ENCODE assay signal across 22 cellular contexts in genomic region chr1:69706473-69706872, GRCh38.
A peak's percentile ranks its signal among the peaks of the same experiment; 100 is the strongest.
DNase-seq lines count a peak whose midpoint lies in the region; ATAC-seq and TF ChIP-seq lines count a peak whose summit lies in the region.
"Had no signal": no experiment of that assay in that cellular context is flagged by ENCODE, and none has a peak within 500 bp of the region (broad histone marks: within the 10 kb centered on the region; RNA-seq: fewer than 3 reads in every experiment).

No MANE protein-coding gene starts in this region.

- no peak overlapping the region for H2BK15ac ChIP-seq in mesendoderm (replicated peaks; ENCODE audit: low read depth)

- H3K9me3 ChIP-seq in A673 (ENCODE audit: low read depth, low read length, poor library complexity, severe bottlenecking): no peaks in the 10 kb centered on the region
- no peaks in the 10 kb centered on the region for H3K9me3 ChIP-seq in PC-9 (ENCODE audit: insufficient read depth, low read depth)
- H3K9me3 ChIP-seq: BE2C; BLaER1 treated with 17β-estradiol and CSF1 and Interleukin-3, amounts not matched to agents 10 nM and 100 nM had no signal

- H3K4ac ChIP-seq in mesendoderm (ENCODE audit: low read depth, low read length): no peak overlapping the region

- H3K56ac ChIP-seq in mesendoderm (ENCODE audit: low read length): no peak overlapping the region

- no peaks in the 10 kb centered on the region for H3K9me2 ChIP-seq in PC-9 (ENCODE audit: insufficient read depth)

- H3K79me1 ChIP-seq in mesendoderm (ENCODE audit: low read length): no peaks in the 10 kb centered on the region

- WGBS in mesendoderm (ENCODE audit: extremely low coverage, insufficient coverage, low lambda C conversion rate): no CpG with 5 or more reads among the region's 1 CpG

- H2AFZ ChIP-seq in PC-9: no peak overlapping the region
- H2AFZ ChIP-seq: GM23248 had no signal

- H3K4me3 ChIP-seq in A673 (ENCODE audit: low read depth, low read length, poor library complexity, severe bottlenecking) (no peak overlapping the region), mesendoderm (ENCODE audit: low read length) (no peak overlapping the region), brain microvascular endothelial cell (ENCODE audit: low read depth, low read length) (no peak overlapping the region), PC-9 (no peak overlapping the region)
- H3K4me3 ChIP-seq: BLaER1 treated with 17β-estradiol and CSF1 and Interleukin-3, amounts not matched to agents 10 nM and 100 nM; GM12878; GM23248 had no signal

- no peak for ATAC-seq in SK-N-SH treated with all-trans-retinoic acid at 6 μM for 48 hours
- ATAC-seq: GM12878 had no signal

- no peak overlapping the region for H2BK5ac ChIP-seq in mesendoderm (ENCODE audit: low read length)

- H3K27me3 ChIP-seq in A673 (replicated peaks; ENCODE audit: insufficient read depth, low read depth, low read length, poor library complexity) (peaks cover 3% of the 10 kb centered on the region), mesendoderm (ENCODE audit: insufficient read depth, low read length, poor library complexity) (no peaks in the 10 kb centered on the region), brain microvascular endothelial cell (replicated peaks) (no peaks in the 10 kb centered on the region), PC-9 (ENCODE audit: insufficient read depth, low read depth) (no peaks in the 10 kb centered on the region)
- H3K27me3 ChIP-seq: BE2C; BLaER1 treated with 17β-estradiol and CSF1 and Interleukin-3, amounts not matched to agents 10 nM and 100 nM had no signal

- no peak overlapping the region for H2BK120ac ChIP-seq in mesendoderm (ENCODE audit: low read depth, low read length)

- no peak overlapping the region for H4K8ac ChIP-seq in mesendoderm (ENCODE audit: low read depth, low read length)

- intact Hi-C loops in A673 (cut with micrococcal nuclease; ENCODE audit: unreplicated experiment) (loop anchor here (5.0 to 10.0 kb wide), 2 partner anchors 444 to 1318 kb away; no protein-coding TSS in a partner anchor), PC-9 (cut with micrococcal nuclease; ENCODE audit: unreplicated experiment) (no loop called here)

- H3F3A ChIP-seq in PC-9 (ENCODE audit: insufficient read depth, low read depth): no peaks in the 10 kb centered on the region

- no peak overlapping the region for H4K5ac ChIP-seq in mesendoderm (ENCODE audit: low read length)

- H3K79me2 ChIP-seq in mesendoderm (ENCODE audit: control insufficient read depth, insufficient read depth, low read length) (no peaks in the 10 kb centered on the region), PC-9 (ENCODE audit: low read depth) (no peaks in the 10 kb centered on the region)

- no peak overlapping the region for H3K9ac ChIP-seq in mesendoderm (ENCODE audit: low read length)
- H3K9ac ChIP-seq: BLaER1 treated with 17β-estradiol and CSF1 and Interleukin-3, amounts not matched to agents 10 nM and 100 nM; GM23248 had no signal

- H2AK5ac ChIP-seq in mesendoderm (ENCODE audit: low read length): no peak overlapping the region

- H3K27ac ChIP-seq in A673 (ENCODE audit: low read depth, low read length, poor library complexity, severe bottlenecking): no peak overlapping the region
- no peak overlapping the region for H3K27ac ChIP-seq in mesendoderm (ENCODE audit: low read depth, low read length)
- H3K27ac ChIP-seq in brain microvascular endothelial cell: no peak overlapping the region
- no peak overlapping the region for H3K27ac ChIP-seq in PC-9
- H3K27ac ChIP-seq: 22Rv1; BLaER1 treated with 17β-estradiol and CSF1 and Interleukin-3, amounts not matched to agents 10 nM and 100 nM; GM23248 had no signal

- CTCF ChIA-PET in A673 (lab: Charles Lee) (no interaction called here), PC-9 (lab: Charles Lee) (no interaction called here)

- H3K23ac ChIP-seq in mesendoderm (ENCODE audit: low read length): no peak overlapping the region

- H3K18ac ChIP-seq in mesendoderm (ENCODE audit: low read length): peak overlapping the region; percentile 87

- H3K36me3 ChIP-seq in A673 (ENCODE audit: insufficient read depth, low read length, poor library complexity, severe bottlenecking) (no peaks in the 10 kb centered on the region), mesendoderm (ENCODE audit: control insufficient read depth, insufficient read depth, low read length) (no peaks in the 10 kb centered on the region), brain microvascular endothelial cell (replicated peaks) (no peaks in the 10 kb centered on the region), PC-9 (ENCODE audit: low read depth) (no peaks in the 10 kb centered on the region)
- H3K36me3 ChIP-seq: BE2C; BLaER1 treated with 17β-estradiol and CSF1 and Interleukin-3, amounts not matched to agents 10 nM and 100 nM had no signal

- H3K4me1 ChIP-seq in A673 (ENCODE audit: insufficient read depth, low read length, poor library complexity, severe bottlenecking) (peaks cover 24% of the 10 kb centered on the region), mesendoderm (ENCODE audit: control insufficient read depth, low read depth, low read length) (peaks cover 3% of the 10 kb centered on the region), PC-9 (replicated peaks; ENCODE audit: insufficient read depth) (no peaks in the 10 kb centered on the region)
- H3K4me1 ChIP-seq: BE2C; BLaER1 treated with 17β-estradiol and CSF1 and Interleukin-3, amounts not matched to agents 10 nM and 100 nM had no signal

- in situ Hi-C loops in brain microvascular endothelial cell (cut with HindIII; ENCODE audit: low pct_ligation_motif_present, low sequenced_read_pairs): no loop called here

- POLR2A ChIA-PET in A673 (lab: Charles Lee; ENCODE audit: low non-redundant PET): interaction anchor here (0.5 to 0.7 kb wide), 2 partner anchors 12 to 147 kb away, joined by 3 to 4 read pairs; no protein-coding TSS in a partner anchor
- POLR2A ChIA-PET in PC-9 (lab: Charles Lee; ENCODE audit: unreplicated experiment): no interaction called here

- DNase-seq in A673 (ENCODE audit: low spot score): peak; percentile 91
- peak; percentile 39 for DNase-seq in SK-N-DZ (ENCODE audit: low spot score)
- peak; percentile 69 for DNase-seq in mesendoderm
- DNase-seq in T-helper 1 cell: no peak
- DNase-seq in brain microvascular endothelial cell: no peak
- no peak for DNase-seq in PC-9
- DNase-seq: ACHN; AML-193; BE2C; CD4-positive, alpha-beta T cell; CD8-positive, alpha-beta memory T cell; DMS 273 treated with DMSO at 0.1 percent for 48 hours; DMS79; EL; GDM1; GM23248; H7; HCEC 1CT had no signal

- H4K20me1 ChIP-seq in PC-9 (ENCODE audit: insufficient read depth): no peaks in the 10 kb centered on the region
- H4K20me1 ChIP-seq: BLaER1 treated with 17β-estradiol and CSF1 and Interleukin-3, amounts not matched to agents 10 nM and 100 nM had no signal

- TF ChIP-seq CTCF in A673 (conservative IDR thresholded peaks at IDR 0.05; ENCODE audit: low read depth, low read length) (no peak), brain microvascular endothelial cell (IDR thresholded peaks at IDR 0.05; ENCODE audit: low read depth, low read length, missing control alignments) (no peak), PC-9 (conservative IDR thresholded peaks at IDR 0.05) (no peak)

- BruUV-seq in A673 (replicated peaks; lab: Mats Ljungman, UMichigan) (no TSS peak), PC-9 (replicated peaks; lab: Mats Ljungman, UMichigan) (no TSS peak)

- H3K4me2 ChIP-seq in mesendoderm (ENCODE audit: low read length) (no peak overlapping the region), PC-9 (no peak overlapping the region)
- H3K4me2 ChIP-seq: BLaER1 treated with 17β-estradiol and CSF1 and Interleukin-3, amounts not matched to agents 10 nM and 100 nM had no signal

TF ChIP-seq in SK-N-SH treated with all-trans-retinoic acid at 6 μM for 48 hours, 23 proteins besides CTCF, POLR2A, EP300 and RAD21 (continues in another document):
- no peak for TF ChIP-seq BACH2 (CRISPR knock-in tag; IDR thresholded peaks at IDR 0.05; ENCODE audit: borderline replicate concordance)
- no peak for TF ChIP-seq ARNTL (CRISPR knock-in tag; IDR thresholded peaks at IDR 0.05; ENCODE audit: borderline replicate concordance, low read depth)
- TF ChIP-seq ZFP30 (CRISPR knock-in tag; IDR thresholded peaks at IDR 0.05): no peak
- TF ChIP-seq POU6F1 (CRISPR knock-in tag; IDR thresholded peaks at IDR 0.05; ENCODE audit: borderline replicate concordance, low read depth): no peak
- no peak for TF ChIP-seq CREB5 (CRISPR knock-in tag; IDR thresholded peaks at IDR 0.05; ENCODE audit: low read depth)
- TF ChIP-seq RARB (CRISPR knock-in tag; IDR thresholded peaks at IDR 0.05): no peak
- no peak for TF ChIP-seq CSDC2 (CRISPR knock-in tag; IDR thresholded peaks at IDR 0.05)
- no peak for TF ChIP-seq ESRRG (CRISPR knock-in tag; IDR thresholded peaks at IDR 0.05)
- no peak for TF ChIP-seq ISL1 (CRISPR knock-in tag; IDR thresholded peaks at IDR 0.05)
- peak; percentile 48; the same call in 1 of the 2 replicates for TF ChIP-seq SNAI2 (CRISPR knock-in tag; IDR thresholded peaks at IDR 0.05)
- TF ChIP-seq ZC3H10 (CRISPR knock-in tag; IDR thresholded peaks at IDR 0.05): no peak
- TF ChIP-seq ZFP3 (CRISPR knock-in tag; IDR thresholded peaks at IDR 0.05): no peak

Comparison
In these comparisons a context has a peak if more than half of its experiments do, and no peak if none do; other contexts are left out.
1. DNase-seq: peak in A673 (single experiment), SK-N-DZ (single experiment) and mesendoderm (single experiment); none in T-helper 1 cell (0 of 5), brain microvascular endothelial cell (single experiment) and PC-9 (0 of 2).